1 cellular context compared by ENCODE assay signal in genomic region chr7:100457033-100457432, GRCh38.
TF ChIP-seq lines count a peak whose summit lies in the region.

No MANE protein-coding gene starts in this region.

TF ChIP-seq in HepG2, 621 proteins besides CTCF, POLR2A, EP300 and RAD21:
- TF ChIP-seq TBL1XR1 (IDR thresholded peaks at IDR 0.05; ENCODE audit: borderline replicate concordance, low read length, partially characterized antibody) (no peak), JDP2 (CRISPR knock-in tag; IDR thresholded peaks at IDR 0.05; ENCODE audit: borderline replicate concordance) (no peak), ZBTB8A (CRISPR knock-in tag; IDR thresholded peaks at IDR 0.05; ENCODE audit: borderline replicate concordance, low read depth) (no peak), ZNF121 (CRISPR knock-in tag; IDR thresholded peaks at IDR 0.05) (peak; percentile 61; the same call in 1 of the 2 replicates), PBX3 (CRISPR knock-in tag; IDR thresholded peaks at IDR 0.05; ENCODE audit: borderline replicate concordance) (no peak), NFKB2 (CRISPR knock-in tag; IDR thresholded peaks at IDR 0.05; ENCODE audit: borderline replicate concordance) (no peak), TRIM24 (CRISPR knock-in tag; IDR thresholded peaks at IDR 0.05) (no peak), ZSCAN31 (CRISPR knock-in tag; IDR thresholded peaks at IDR 0.05; ENCODE audit: low read depth) (no peak)
